Comparison of ENCODE assay signal across 1 cellular context in genomic region chr19:17743874-17744273, GRCh38.
A peak's percentile ranks its signal among the peaks of the same experiment; 100 is the strongest.
TF ChIP-seq lines count a peak whose summit lies in the region.

No MANE protein-coding gene starts in this region.

TF ChIP-seq in endothelial cell of umbilical vein, 7 proteins besides CTCF, POLR2A, EP300 and RAD21:
- TF ChIP-seq JUN (IDR thresholded peaks at IDR 0.05; ENCODE audit: borderline replicate concordance, insufficient read depth, insufficient read length, low read depth) (peak; percentile 46), MYC (IDR thresholded peaks at IDR 0.05; ENCODE audit: low read depth, low read length) (no peak)
